Comparison of ENCODE assay signal across 10 cellular contexts in genomic region chr14:64960762-64961276, GRCh38. TPM values are rescaled to one million over a fixed set of nuclear protein-coding genes. Genes with fewer than 3 reads are reported as not detected.
A peak's percentile ranks its signal among the peaks of the same experiment; 100 is the strongest.
DNase-seq lines count a peak whose midpoint lies in the region; ATAC-seq and TF ChIP-seq lines count a peak whose summit lies in the region.
"Had no signal": no experiment of that assay in that cellular context is flagged by ENCODE, and none has a peak within 500 bp of the region (broad histone marks: within the 10 kb centered on the region; RNA-seq: fewer than 3 reads in every experiment).

No MANE protein-coding gene starts in this region.

- peak; percentile 34 for TF ChIP-seq CTCF in choroid plexus epithelial cell (conservative IDR thresholded peaks at IDR 0.05; ENCODE audit: low read depth, low read length)
- peak; percentile 38 for TF ChIP-seq CTCF in retinal pigment epithelial cell (conservative IDR thresholded peaks at IDR 0.05; ENCODE audit: low read depth, low read length)

- DNase-seq in NCI-H82 (lab: John Stamatoyannopoulos, UW) (peak; percentile 7), NCI-H82 treated with DMSO at 0.1 percent for 48 hours (lab: John Stamatoyannopoulos, UW; ENCODE audit: unreplicated experiment) (no peak), NCI-H2196 (lab: John Stamatoyannopoulos, UW; ENCODE audit: unreplicated experiment) (peak; percentile 90), choroid plexus epithelial cell (ENCODE audit: low read depth) (no peak), retinal pigment epithelial cell (ENCODE audit: low read depth) (no peak), H4 (ENCODE audit: low spot score) (no peak)
- DNase-seq: activated CD8-positive, alpha-beta memory T cell treated with anti-CD3 and anti-CD28 coated beads for 24 hours had no signal

- ATAC-seq in GM19397 (IDR thresholded peaks at IDR 0.05; ENCODE audit: unreplicated experiment) (no peak), HG03097 (IDR thresholded peaks at IDR 0.05; ENCODE audit: low FRiP score, unreplicated experiment) (no peak)

- H3K4me3 ChIP-seq in choroid plexus epithelial cell (ENCODE audit: low read depth, low read length), result no peak overlapping the region
- no peak overlapping the region for H3K4me3 ChIP-seq in retinal pigment epithelial cell (ENCODE audit: low read length)
- H3K4me3 ChIP-seq: cardiac muscle cell had no signal

RNA-seq across cellular contexts. Expression of gene RAB15, which starts 11.3 kb away (rescaled TPM):
- 10.1 and 10.3 TPM in 2 replicates for total RNA-seq in H4 (2014; rRNA removed; shearing (Covaris generic))

RNA-seq across cellular contexts. Expression of gene GPX2, which starts 18.3 kb away (rescaled TPM):
- not detected in 2 replicates for total RNA-seq in H4 (2014; rRNA removed; shearing (Covaris generic))
- total RNA-seq: cardiac muscle cell had no signal

RNA-seq across cellular contexts. Expression of gene FNTB, which starts 25.9 kb away (rescaled TPM):
- total RNA-seq in H4 (2014; rRNA removed; shearing (Covaris generic)), result 5.7 and 15.9 TPM in 2 replicates

RNA-seq across cellular contexts. Expression of gene CHURC1, which starts 46.6 kb away (rescaled TPM):
- total RNA-seq in H4 (2014; rRNA removed; shearing (Covaris generic)), result 77.0 and 92.5 TPM in 2 replicates

Comparison
In these comparisons a context has a peak if more than half of its experiments do, and no peak if none do; other contexts are left out.
1. DNase-seq: peak in NCI-H82 (single experiment) and NCI-H2196 (single experiment); none in NCI-H82 treated with DMSO at 0.1 percent for 48 hours (single experiment), choroid plexus epithelial cell (single experiment), retinal pigment epithelial cell (single experiment) and H4 (single experiment).